9 cellular contexts compared by ENCODE assay signal in genomic region chr9:100411472-100412270, GRCh38. TPM values are rescaled to one million over a fixed set of nuclear protein-coding genes. Genes with fewer than 3 reads are reported as not detected.
DNase-seq lines count a peak whose midpoint lies in the region; ATAC-seq and TF ChIP-seq lines count a peak whose summit lies in the region.
"Had no signal": no experiment of that assay in that cellular context is flagged by ENCODE, and none has a peak within 500 bp of the region (broad histone marks: within the 10 kb centered on the region; RNA-seq: fewer than 3 reads in every experiment).

No MANE protein-coding gene starts in this region.

- H3K27me3 Mint-ChIP-seq in WTC11 (ENCODE audit: low read depth) = peaks cover 13% of the 10 kb centered on the region

- TF ChIP-seq CTCF in WTC11 (IDR thresholded peaks at IDR 0.05) = no peak

- ATAC-seq in GM18858 (IDR thresholded peaks at IDR 0.05; ENCODE audit: unreplicated experiment) = peak; percentile 98
- ATAC-seq in HG03066 (IDR thresholded peaks at IDR 0.05; ENCODE audit: low read depth, unreplicated experiment) = peak; percentile 99
- ATAC-seq in WTC11 = peak; percentile 100

- POLR2A ChIA-PET in WTC11 (lab: Charles Lee) = interaction anchor here (0.6 to 1.5 kb wide), 2 partner anchors 12 to 15 kb away, joined by 9 to 10 read pairs; no protein-coding TSS in a partner anchor

- H3K4me1 Mint-ChIP-seq in WTC11 = peaks cover 13% of the 10 kb centered on the region

- peak; percentile 85 for DNase-seq in 8988T
- peak; percentile 94 for DNase-seq in NCI-H2171 (lab: John Stamatoyannopoulos, UW)
- DNase-seq in WTC11 (ENCODE audit: low spot score) = peak; percentile 90
- peak; percentile 81 for DNase-seq in central memory CD4-positive, alpha-beta T cell
- peak; percentile 95 for DNase-seq in inferior parietal cortex (ENCODE audit: extremely low spot score)
- peak; percentile 65 for DNase-seq in smooth muscle cell of the brain vasculature (ENCODE audit: low read depth, low spot score)
- DNase-seq: DND-41 had no signal

- peaks cover 4% of the 10 kb centered on the region for H3K36me3 Mint-ChIP-seq in WTC11

- CTCF ChIA-PET in WTC11 (lab: Charles Lee) = interaction anchor here (0.9 to 1.0 kb wide), 5 partner anchors 13 to 190 kb away, joined by 3 read pairs; partner anchors contain the start of gene TMEFF1

- peak overlapping the region; percentile 55 for H3K27ac Mint-ChIP-seq in WTC11

- peaks cover 24% of the 10 kb centered on the region for H3K9me3 Mint-ChIP-seq in WTC11

- peak overlapping the region; percentile 78 for H3K4me3 Mint-ChIP-seq in WTC11

TF ChIP-seq in WTC11, 78 proteins besides CTCF, POLR2A, EP300 and RAD21:
- TF ChIP-seq GABPB1 (CRISPR knock-in tag; IDR thresholded peaks at IDR 0.05) = peak; percentile 47; the same call in 1 of the 2 replicates
- TF ChIP-seq E2F5 (CRISPR knock-in tag; IDR thresholded peaks at IDR 0.05) = peak; percentile 81; the same call in 1 of the 2 replicates
- TF ChIP-seq FOXK1 (CRISPR knock-in tag; IDR thresholded peaks at IDR 0.05) = 0 out of 2 replicates have a peak, but pooled peaks have one; percentile 32
- peak; percentile 73; the same call in 1 of the 2 replicates for TF ChIP-seq MAX (CRISPR knock-in tag; IDR thresholded peaks at IDR 0.05)
- no peak for TF ChIP-seq NR1H2 (CRISPR knock-in tag; IDR thresholded peaks at IDR 0.05)
- no peak for TF ChIP-seq ZNF425 (CRISPR knock-in tag; conservative IDR thresholded peaks at IDR 0.05)
- peak; percentile 96 for TF ChIP-seq PRDM15 (CRISPR knock-in tag; IDR thresholded peaks at IDR 0.05)
- no peak for TF ChIP-seq MXD4 (CRISPR knock-in tag; IDR thresholded peaks at IDR 0.05; ENCODE audit: borderline replicate concordance)
- TF ChIP-seq USF1 (CRISPR knock-in tag; IDR thresholded peaks at IDR 0.05) = no peak
- no peak for TF ChIP-seq JAZF1 (CRISPR knock-in tag; IDR thresholded peaks at IDR 0.05)
- no peak for TF ChIP-seq MLX (CRISPR knock-in tag; IDR thresholded peaks at IDR 0.05)
- 0 out of 2 replicates have a peak, but pooled peaks have one; percentile 34 for TF ChIP-seq ETV6 (CRISPR knock-in tag; IDR thresholded peaks at IDR 0.05)
- 0 out of 2 replicates have a peak, but pooled peaks have one; percentile 24 for TF ChIP-seq CREM (CRISPR knock-in tag; IDR thresholded peaks at IDR 0.05)

RNA-seq across cellular contexts. Expression of gene MSANTD3, which starts 15.3 kb away (rescaled TPM):
- 28.9 to 30.3 TPM (median 30.2 TPM) in 3 replicates for total RNA-seq in WTC11 (2021)

RNA-seq across cellular contexts. Expression of gene TEX10, which starts 58.9 kb away (rescaled TPM):
- total RNA-seq in WTC11 (2021) = 47.6 to 64.7 TPM (median 50.5 TPM) in 3 replicates

Comparison
In these comparisons a context has a peak if more than half of its experiments do, and no peak if none do; other contexts are left out.
1. Peak in every context shown above with its lines: DNase-seq and ATAC-seq.